ENCODE assay signal across 26 cellular contexts in genomic region chr3:19899264-19899663, GRCh38. TPM values are rescaled to one million over a fixed set of nuclear protein-coding genes. Genes with fewer than 3 reads are reported as not detected.
"Had no signal": no experiment of that assay in that cellular context is flagged by ENCODE, and none has a peak within 500 bp of the region (broad histone marks: within the 10 kb centered on the region; RNA-seq: fewer than 3 reads in every experiment).

No MANE protein-coding gene starts in this region.

- H3K9me3 ChIP-seq: colonic mucosa, pancreas, spleen, thoracic aorta, transverse colon had no signal

- H3K36me3 ChIP-seq: colonic mucosa, pancreas, spleen, thoracic aorta, transverse colon had no signal

- ATAC-seq: foreskin keratinocyte; left cardiac atrium; left ventricle myocardium superior; right cardiac atrium; stimulated activated naive B cell treated with anti-CD40 and anti-IgM and Interleukin-4, amounts not matched to agents 10 μg/mL and 1 μg/mL and 100 μg/mL, for 72 hours; stimulated activated naive CD8-positive, alpha-beta T cell treated with anti-CD3 and anti-CD28 coated beads, Interleukin-15, amount 100 ng/mL, for 72 hours had no signal

- H3K27me3 ChIP-seq: colonic mucosa, foreskin keratinocyte, pancreas, spleen, transverse colon had no signal

- FAIRE-seq: kidney, pancreas had no signal

- H3K4me3 ChIP-seq: colonic mucosa, lung, pancreas, spleen, thoracic aorta, transverse colon had no signal

- H3K4me1 ChIP-seq: colonic mucosa had no signal

- DNase-seq: colonic mucosa; effector CD4-positive, alpha-beta T cell; endodermal cell; erythroblast; foreskin keratinocyte; kidney; left cardiac atrium; left ventricle myocardium superior; mesendoderm; naive B cell; occipital lobe; pancreas; right cardiac atrium; spleen; stimulated activated CD4-positive, alpha-beta T cell treated with anti-CD3 and anti-CD28 coated beads, Interleukin-15, amount 100 ng/mL, for 24 hours; stimulated activated CD4-positive, alpha-beta T cell treated with anti-CD3 and anti-CD28 coated beads, Interleukin-1b, Interleukin-23, amount 100 ng/mL, for 48 hours; stimulated activated CD4-positive, alpha-beta T cell treated with anti-CD3 and anti-CD28 coated beads, Interleukin-4, amount 100 ng/mL, for 4 hours; stimulated activated naive B cell treated with anti-CD40 and anti-IgM and Interleukin-4, amounts not matched to agents 10 μg/mL and 1 μg/mL and 100 μg/mL, for 72 hours; stimulated activated naive CD8-positive, alpha-beta T cell treated with anti-CD3 and anti-CD28 coated beads, Interleukin-15, amount 100 ng/mL, for 72 hours; substantia nigra; transverse colon had no signal

- H3K27ac ChIP-seq: colonic mucosa, foreskin keratinocyte, spleen, thoracic aorta, transverse colon had no signal

RNA-seq across cellular contexts. Expression of gene EFHB, which starts 34.8 kb away (rescaled TPM):
- total RNA-seq: dermis microvascular lymphatic vessel endothelial cell, foreskin keratinocyte, left ventricle myocardium superior, occipital lobe, ureter had no signal
- polyA plus RNA-seq: endothelial cell of umbilical vein had no signal
